1 cellular context compared by ENCODE assay signal in the genomic region with DNA sequence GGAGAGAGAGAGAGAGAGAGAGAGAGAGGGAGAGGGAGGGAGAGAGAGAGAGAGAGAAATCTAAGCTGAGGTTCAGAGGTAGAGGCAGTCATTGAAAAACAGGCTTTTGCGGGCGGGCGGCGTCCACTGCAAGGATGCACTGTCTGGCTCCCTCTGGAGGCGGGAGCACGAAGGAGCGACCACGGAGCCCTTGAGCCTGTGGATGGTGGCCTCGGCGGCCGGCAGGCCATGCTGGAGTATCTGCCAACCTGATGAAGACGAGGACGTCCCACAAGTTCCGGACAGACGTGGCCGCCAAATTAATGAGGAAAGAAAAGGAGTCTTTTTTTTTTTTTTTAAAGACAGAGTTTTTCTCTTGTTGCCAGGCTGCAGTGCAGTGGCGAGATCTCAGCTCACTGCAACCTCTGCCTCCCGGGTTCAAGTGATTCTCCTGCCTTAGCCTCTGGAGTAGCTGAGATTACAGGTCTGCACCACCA.
TF ChIP-seq lines count a peak whose summit lies in the region.

No MANE protein-coding gene starts in this region.

TF ChIP-seq in HEK293, 187 proteins besides CTCF, POLR2A, EP300 and RAD21 (continued from another document):
- TF ChIP-seq, protein P1, sequence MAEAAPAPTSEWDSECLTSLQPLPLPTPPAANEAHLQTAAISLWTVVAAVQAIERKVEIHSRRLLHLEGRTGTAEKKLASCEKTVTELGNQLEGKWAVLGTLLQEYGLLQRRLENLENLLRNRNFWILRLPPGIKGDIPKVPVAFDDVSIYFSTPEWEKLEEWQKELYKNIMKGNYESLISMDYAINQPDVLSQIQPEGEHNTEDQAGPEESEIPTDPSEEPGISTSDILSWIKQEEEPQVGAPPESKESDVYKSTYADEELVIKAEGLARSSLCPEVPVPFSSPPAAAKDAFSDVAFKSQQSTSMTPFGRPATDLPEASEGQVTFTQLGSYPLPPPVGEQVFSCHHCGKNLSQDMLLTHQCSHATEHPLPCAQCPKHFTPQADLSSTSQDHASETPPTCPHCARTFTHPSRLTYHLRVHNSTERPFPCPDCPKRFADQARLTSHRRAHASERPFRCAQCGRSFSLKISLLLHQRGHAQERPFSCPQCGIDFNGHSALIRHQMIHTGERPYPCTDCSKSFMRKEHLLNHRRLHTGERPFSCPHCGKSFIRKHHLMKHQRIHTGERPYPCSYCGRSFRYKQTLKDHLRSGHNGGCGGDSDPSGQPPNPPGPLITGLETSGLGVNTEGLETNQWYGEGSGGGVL (tag by site-specific recombination; IDR thresholded peaks at IDR 0.05): peak; percentile 82
- TF ChIP-seq ZNF366 (tag by site-specific recombination; conservative IDR thresholded peaks at IDR 0.05) (peak; percentile 82), ZNF660 (tag by site-specific recombination; IDR thresholded peaks at IDR 0.05) (0 out of 2 replicates have a peak, but pooled peaks have one; percentile 53), SCRT2 (tag by site-specific recombination; IDR thresholded peaks at IDR 0.05) (peak; percentile 33; the same call in 1 of the 2 replicates), ZNF394 (tag by site-specific recombination; IDR thresholded peaks at IDR 0.05; ENCODE audit: borderline replicate concordance) (peak; percentile 57; the same call in 1 of the 2 replicates), ZNF324 (tag by site-specific recombination; IDR thresholded peaks at IDR 0.05) (0 out of 2 replicates have a peak, but pooled peaks have one; percentile 60), ZXDB (tag by site-specific recombination; IDR thresholded peaks at IDR 0.05) (0 out of 2 replicates have a peak, but pooled peaks have one; percentile 36)
- TF ChIP-seq, protein P2, sequence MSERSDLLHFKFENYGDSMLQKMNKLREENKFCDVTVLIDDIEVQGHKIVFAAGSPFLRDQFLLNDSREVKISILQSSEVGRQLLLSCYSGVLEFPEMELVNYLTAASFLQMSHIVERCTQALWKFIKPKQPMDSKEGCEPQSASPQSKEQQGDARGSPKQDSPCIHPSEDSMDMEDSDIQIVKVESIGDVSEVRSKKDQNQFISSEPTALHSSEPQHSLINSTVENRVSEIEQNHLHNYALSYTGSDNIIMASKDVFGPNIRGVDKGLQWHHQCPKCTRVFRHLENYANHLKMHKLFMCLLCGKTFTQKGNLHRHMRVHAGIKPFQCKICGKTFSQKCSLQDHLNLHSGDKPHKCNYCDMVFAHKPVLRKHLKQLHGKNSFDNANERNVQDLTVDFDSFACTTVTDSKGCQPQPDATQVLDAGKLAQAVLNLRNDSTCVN (tag by site-specific recombination; optimal IDR thresholded peaks at IDR 0.05): peak; percentile 31
- TF ChIP-seq, protein P3, sequence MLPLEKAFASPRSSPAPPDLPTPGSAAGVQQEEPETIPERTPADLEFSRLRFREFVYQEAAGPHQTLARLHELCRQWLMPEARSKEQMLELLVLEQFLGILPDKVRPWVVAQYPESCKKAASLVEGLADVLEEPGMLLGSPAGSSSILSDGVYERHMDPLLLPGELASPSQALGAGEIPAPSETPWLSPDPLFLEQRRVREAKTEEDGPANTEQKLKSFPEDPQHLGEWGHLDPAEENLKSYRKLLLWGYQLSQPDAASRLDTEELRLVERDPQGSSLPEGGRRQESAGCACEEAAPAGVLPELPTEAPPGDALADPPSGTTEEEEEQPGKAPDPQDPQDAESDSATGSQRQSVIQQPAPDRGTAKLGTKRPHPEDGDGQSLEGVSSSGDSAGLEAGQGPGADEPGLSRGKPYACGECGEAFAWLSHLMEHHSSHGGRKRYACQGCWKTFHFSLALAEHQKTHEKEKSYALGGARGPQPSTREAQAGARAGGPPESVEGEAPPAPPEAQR (tag by site-specific recombination; IDR thresholded peaks at IDR 0.05): no peak
